Comparison of ENCODE assay signal across 15 cellular contexts in the genomic region with DNA sequence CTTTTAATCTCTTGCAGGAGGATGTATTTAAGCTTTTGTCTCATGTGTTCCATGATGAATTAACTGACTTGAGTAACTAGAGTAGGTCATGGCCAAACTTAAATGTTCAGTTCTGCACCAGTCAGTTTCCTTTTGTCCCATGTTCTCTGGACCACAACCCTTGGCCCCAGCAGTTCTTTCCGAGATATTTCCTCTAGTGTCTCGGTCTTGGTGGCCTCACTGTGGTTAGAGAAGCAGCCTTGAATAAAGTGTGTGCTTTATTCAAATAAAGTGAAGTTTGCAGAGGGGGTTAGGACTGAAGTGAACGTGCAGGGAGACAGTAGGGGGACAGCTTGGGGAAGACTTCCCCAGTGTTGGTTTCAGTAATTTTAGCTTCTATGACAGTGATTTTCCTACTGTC. TPM values are rescaled to one million over a fixed set of nuclear protein-coding genes. Genes with fewer than 3 reads are reported as not detected.
DNase-seq lines count a peak whose midpoint lies in the region; ATAC-seq, FAIRE-seq and TF ChIP-seq lines count a peak whose summit lies in the region.
"Had no signal": no experiment of that assay in that cellular context is flagged by ENCODE, and none has a peak within 500 bp of the region (broad histone marks: within the 10 kb centered on the region; RNA-seq: fewer than 3 reads in every experiment).

No MANE protein-coding gene starts in this region.

- no peaks in the 10 kb centered on the region for H3K27me3 Mint-ChIP-seq in activated CD8-positive, alpha-beta T cell treated with anti-CD3 and anti-CD28 coated beads for 36 hours
- no peaks in the 10 kb centered on the region for H3K27me3 Mint-ChIP-seq in activated CD8-positive, alpha-beta T cell treated with anti-CD3 and anti-CD28 coated beads, Interleukin-2, amount 10 ng/mL, durations not matched to agents 7 days and 5 days (ENCODE audit: low read depth)
- H3K27me3 Mint-ChIP-seq in activated T-cell treated with anti-CD3 and anti-CD28 coated beads, Interleukin-2, amount 50 U/mL, for 4 hours (ENCODE audit: low read depth): no peaks in the 10 kb centered on the region
- H3K27me3 Mint-ChIP-seq in endothelial cell (ENCODE audit: unreplicated experiment): no peaks in the 10 kb centered on the region

- peak overlapping the region; percentile 95 for H3K27ac Mint-ChIP-seq in activated CD8-positive, alpha-beta T cell treated with anti-CD3 and anti-CD28 coated beads for 36 hours
- no peak overlapping the region for H3K27ac Mint-ChIP-seq in activated CD8-positive, alpha-beta T cell treated with anti-CD3 and anti-CD28 coated beads, Interleukin-2, amount 10 ng/mL, durations not matched to agents 7 days and 5 days
- H3K27ac Mint-ChIP-seq in endothelial cell (ENCODE audit: unreplicated experiment): no peak overlapping the region
- H3K27ac Mint-ChIP-seq: GM23338 had no signal

- H3K36me3 Mint-ChIP-seq in activated CD8-positive, alpha-beta T cell treated with anti-CD3 and anti-CD28 coated beads for 36 hours (ENCODE audit: low read depth): peaks cover 30% of the 10 kb centered on the region
- H3K36me3 Mint-ChIP-seq in activated CD8-positive, alpha-beta T cell treated with anti-CD3 and anti-CD28 coated beads, Interleukin-2, amount 10 ng/mL, durations not matched to agents 7 days and 5 days (ENCODE audit: low read depth): peaks cover 20% of the 10 kb centered on the region
- H3K36me3 Mint-ChIP-seq in activated T-cell treated with anti-CD3 and anti-CD28 coated beads, Interleukin-2, amount 50 U/mL, for 4 hours (ENCODE audit: insufficient read depth): peaks cover 27% of the 10 kb centered on the region
- H3K36me3 Mint-ChIP-seq in endothelial cell (ENCODE audit: low read depth, unreplicated experiment): peaks cover 9% of the 10 kb centered on the region

- TF ChIP-seq CTCF in activated CD8-positive, alpha-beta T cell treated with anti-CD3 and anti-CD28 coated beads for 36 hours (IDR thresholded peaks at IDR 0.05): no peak
- TF ChIP-seq CTCF in endothelial cell (IDR thresholded peaks at IDR 0.05; ENCODE audit: unreplicated experiment): no peak

- FAIRE-seq in H54 (lab: Jason Lieb, UNC): no peak

- TF ChIP-seq POLR2A in H54 (IDR thresholded peaks at IDR 0.05; ENCODE audit: low read depth, low read length): no peak

- peak; percentile 59 for DNase-seq in activated CD8-positive, alpha-beta T cell treated with anti-CD3 and anti-CD28 coated beads for 36 hours
- no peak for DNase-seq in activated CD8-positive, alpha-beta T cell treated with anti-CD3 and anti-CD28 coated beads, Interleukin-2, amount 10 ng/mL, durations not matched to agents 7 days and 5 days
- no peak for DNase-seq in activated T-cell treated with anti-CD3 and anti-CD28 coated beads, Interleukin-2, amount 50 U/mL, for 4 hours
- DNase-seq in stimulated activated CD4-positive, alpha-beta T cell treated with anti-CD3 and anti-CD28 coated beads, Interleukin-2, amount 100 ng/mL, for 48 hours: peak; percentile 32 to 35
- DNase-seq in endothelial cell (ENCODE audit: low spot score): no peak
- no peak for DNase-seq in H54 (ENCODE audit: insufficient read length, low spot score)
- DNase-seq: ACHN; foreskin fibroblast; NCI-H1417 treated with DMSO at 0.1 percent for 48 hours; NCI-H446; PC-3; stimulated activated naive CD4-positive, alpha-beta T cell had no signal

- CTCF ChIA-PET in activated CD8-positive, alpha-beta T cell treated with anti-CD3 and anti-CD28 coated beads for 36 hours (lab: Charles Lee): interaction anchor here (2.2 to 4.5 kb wide), 2 partner anchors 13 to 53 kb away, joined by 7 to 34 read pairs; partner anchors contain the start of genes ZNF282 and ZNF783
- CTCF ChIA-PET in activated CD8-positive, alpha-beta T cell treated with anti-CD3 and anti-CD28 coated beads, Interleukin-2, amount 10 ng/mL, durations not matched to agents 7 days and 5 days (lab: Charles Lee): interaction anchor here (0.8 to 4.0 kb wide), 3 partner anchors 9 to 101 kb away, joined by 3 to 22 read pairs (median 4); partner anchors contain the start of genes ZNF398 and ZNF783

- POLR2A ChIA-PET in activated CD8-positive, alpha-beta T cell treated with anti-CD3 and anti-CD28 coated beads for 36 hours (lab: Charles Lee): interaction anchor here (1.5 to 1.8 kb wide), 5 partner anchors 9 to 17 kb away, joined by 4 to 11 read pairs (median 6); partner anchors contain the start of gene ZNF783
- POLR2A ChIA-PET in activated CD8-positive, alpha-beta T cell treated with anti-CD3 and anti-CD28 coated beads, Interleukin-2, amount 10 ng/mL, durations not matched to agents 7 days and 5 days (lab: Charles Lee): no interaction called here

- H3K4me3 Mint-ChIP-seq in activated CD8-positive, alpha-beta T cell treated with anti-CD3 and anti-CD28 coated beads for 36 hours: peak overlapping the region; percentile 47
- H3K4me3 Mint-ChIP-seq in activated CD8-positive, alpha-beta T cell treated with anti-CD3 and anti-CD28 coated beads, Interleukin-2, amount 10 ng/mL, durations not matched to agents 7 days and 5 days: no peak overlapping the region
- H3K4me3 Mint-ChIP-seq in activated T-cell treated with anti-CD3 and anti-CD28 coated beads, Interleukin-2, amount 50 U/mL, for 4 hours: peak overlapping the region; percentile 39
- no peak overlapping the region for H3K4me3 Mint-ChIP-seq in endothelial cell (ENCODE audit: unreplicated experiment)
- H3K4me3 Mint-ChIP-seq: GM23338 had no signal

- ATAC-seq in activated CD8-positive, alpha-beta T cell treated with anti-CD3 and anti-CD28 coated beads for 36 hours: peak; percentile 69
- no peak for ATAC-seq in activated CD8-positive, alpha-beta T cell treated with anti-CD3 and anti-CD28 coated beads, Interleukin-2, amount 10 ng/mL, durations not matched to agents 7 days and 5 days
- peak; percentile 35 for ATAC-seq in GM21786 (IDR thresholded peaks at IDR 0.05; ENCODE audit: unreplicated experiment)
- ATAC-seq in activated T-cell treated with anti-CD3 and anti-CD28 coated beads, Interleukin-2, amount 50 U/mL, for 4 hours: peak; percentile 64 to 76
- no peak for ATAC-seq in GM19463 (IDR thresholded peaks at IDR 0.05; ENCODE audit: unreplicated experiment)
- ATAC-seq: GM23338, PC-3 had no signal

- no peaks in the 10 kb centered on the region for H3K9me3 Mint-ChIP-seq in activated CD8-positive, alpha-beta T cell treated with anti-CD3 and anti-CD28 coated beads for 36 hours
- no peaks in the 10 kb centered on the region for H3K9me3 Mint-ChIP-seq in activated CD8-positive, alpha-beta T cell treated with anti-CD3 and anti-CD28 coated beads, Interleukin-2, amount 10 ng/mL, durations not matched to agents 7 days and 5 days (ENCODE audit: insufficient read depth)
- H3K9me3 Mint-ChIP-seq in activated T-cell treated with anti-CD3 and anti-CD28 coated beads, Interleukin-2, amount 50 U/mL, for 4 hours: no peaks in the 10 kb centered on the region
- H3K9me3 Mint-ChIP-seq in endothelial cell (ENCODE audit: unreplicated experiment): no peaks in the 10 kb centered on the region
- H3K9me3 Mint-ChIP-seq: GM23338 had no signal

- H3K4me1 Mint-ChIP-seq in activated CD8-positive, alpha-beta T cell treated with anti-CD3 and anti-CD28 coated beads for 36 hours (ENCODE audit: low read depth): peaks cover 43% of the 10 kb centered on the region
- peaks cover 30% of the 10 kb centered on the region for H3K4me1 Mint-ChIP-seq in activated CD8-positive, alpha-beta T cell treated with anti-CD3 and anti-CD28 coated beads, Interleukin-2, amount 10 ng/mL, durations not matched to agents 7 days and 5 days (ENCODE audit: low read depth)
- peaks cover 42% of the 10 kb centered on the region for H3K4me1 Mint-ChIP-seq in activated T-cell treated with anti-CD3 and anti-CD28 coated beads, Interleukin-2, amount 50 U/mL, for 4 hours (ENCODE audit: low read depth)
- H3K4me1 Mint-ChIP-seq in endothelial cell (ENCODE audit: unreplicated experiment): peaks cover 4% of the 10 kb centered on the region
- H3K4me1 Mint-ChIP-seq: GM23338 had no signal

- intact Hi-C loops in activated CD8-positive, alpha-beta T cell treated with anti-CD3 and anti-CD28 coated beads for 36 hours (cut with micrococcal nuclease): no loop called here

RNA-seq across cellular contexts. Expression of gene ZNF212, which starts 9.3 kb away (rescaled TPM):
- total RNA-seq in activated CD8-positive, alpha-beta T cell treated with anti-CD3 and anti-CD28 coated beads for 36 hours: 10 to 100 TPM; 10.5 to 13.4 TPM
- 10 to 100 TPM; 10.8 to 12.9 TPM for total RNA-seq in activated CD8-positive, alpha-beta T cell treated with anti-CD3 and anti-CD28 coated beads, Interleukin-2, amount 10 ng/mL, durations not matched to agents 7 days and 5 days
- total RNA-seq in activated T-cell treated with anti-CD3 and anti-CD28 coated beads, Interleukin-2, amount 50 U/mL, for 4 hours: 10 to 100 TPM; 19.3 to 22.4 (median 20.5) TPM
- total RNA-seq in endothelial cell (ENCODE audit: unreplicated experiment): 12.8 TPM

RNA-seq across cellular contexts. Expression of gene ZNF783, which starts 13.2 kb away (rescaled TPM):
- 10 to 100 TPM; 13.2 to 13.4 TPM for total RNA-seq in activated CD8-positive, alpha-beta T cell treated with anti-CD3 and anti-CD28 coated beads for 36 hours
- 10 to 100 TPM; 12.7 to 12.9 TPM for total RNA-seq in activated CD8-positive, alpha-beta T cell treated with anti-CD3 and anti-CD28 coated beads, Interleukin-2, amount 10 ng/mL, durations not matched to agents 7 days and 5 days
- 10 to 100 TPM; 24.0 to 28.5 (median 24.5) TPM for total RNA-seq in activated T-cell treated with anti-CD3 and anti-CD28 coated beads, Interleukin-2, amount 50 U/mL, for 4 hours
- 15.3 TPM for total RNA-seq in endothelial cell (ENCODE audit: unreplicated experiment)

RNA-seq across cellular contexts. Expression of gene ZNF282, which starts 53.4 kb away (rescaled TPM):
- total RNA-seq in activated CD8-positive, alpha-beta T cell treated with anti-CD3 and anti-CD28 coated beads for 36 hours: 10 to 100 TPM; 29.3 to 29.7 TPM
- total RNA-seq in activated CD8-positive, alpha-beta T cell treated with anti-CD3 and anti-CD28 coated beads, Interleukin-2, amount 10 ng/mL, durations not matched to agents 7 days and 5 days: 10 to 100 TPM; 28.4 to 30.6 TPM
- total RNA-seq in activated T-cell treated with anti-CD3 and anti-CD28 coated beads, Interleukin-2, amount 50 U/mL, for 4 hours: 10 to 100 TPM; 36.1 to 39.7 (median 38.3) TPM
- total RNA-seq in endothelial cell (ENCODE audit: unreplicated experiment): 40.0 TPM

Comparison
In these comparisons a context has a peak if more than half of its experiments do, and no peak if none do; other contexts are left out.
1. ATAC-seq: peak in activated CD8-positive, alpha-beta T cell treated with anti-CD3 and anti-CD28 coated beads for 36 hours (single experiment), GM21786 (single experiment) and activated T-cell treated with anti-CD3 and anti-CD28 coated beads, Interleukin-2, amount 50 U/mL, for 4 hours (2 of 2); none in activated CD8-positive, alpha-beta T cell treated with anti-CD3 and anti-CD28 coated beads, Interleukin-2, amount 10 ng/mL, durations not matched to agents 7 days and 5 days (single experiment) and GM19463 (single experiment).
2. DNase-seq: peak in activated CD8-positive, alpha-beta T cell treated with anti-CD3 and anti-CD28 coated beads for 36 hours (single experiment) and stimulated activated CD4-positive, alpha-beta T cell treated with anti-CD3 and anti-CD28 coated beads, Interleukin-2, amount 100 ng/mL, for 48 hours (2 of 2); none in activated CD8-positive, alpha-beta T cell treated with anti-CD3 and anti-CD28 coated beads, Interleukin-2, amount 10 ng/mL, durations not matched to agents 7 days and 5 days (single experiment), activated T-cell treated with anti-CD3 and anti-CD28 coated beads, Interleukin-2, amount 50 U/mL, for 4 hours (single experiment), endothelial cell (single experiment) and H54 (single experiment).
3. H3K4me3 Mint-ChIP-seq: peak in activated CD8-positive, alpha-beta T cell treated with anti-CD3 and anti-CD28 coated beads for 36 hours (single experiment) and activated T-cell treated with anti-CD3 and anti-CD28 coated beads, Interleukin-2, amount 50 U/mL, for 4 hours (single experiment); none in activated CD8-positive, alpha-beta T cell treated with anti-CD3 and anti-CD28 coated beads, Interleukin-2, amount 10 ng/mL, durations not matched to agents 7 days and 5 days (single experiment) and endothelial cell (single experiment).